Comparison of ENCODE assay signal across 1 cellular context in the genomic region with DNA sequence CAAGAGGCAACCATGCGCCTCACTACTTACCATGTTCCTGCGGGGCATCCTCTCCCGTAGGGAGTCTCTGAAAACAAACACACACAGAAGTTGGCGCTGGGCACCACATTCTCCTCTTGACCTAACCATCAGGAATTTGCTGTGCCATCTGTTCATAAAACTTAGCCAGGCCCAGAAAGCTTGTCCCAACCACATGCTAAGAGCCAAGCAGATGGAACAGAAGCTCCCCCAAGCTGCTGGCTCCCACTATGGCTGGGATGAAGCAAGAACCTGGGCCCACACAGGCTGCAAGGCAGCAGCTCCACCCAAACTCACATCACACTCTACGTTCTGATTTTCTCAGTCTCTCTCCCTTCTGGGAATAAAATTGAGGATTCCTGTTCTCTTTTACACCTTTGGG.
TF ChIP-seq lines count a peak whose summit lies in the region.

No MANE protein-coding gene starts in this region.

TF ChIP-seq in WTC11, 78 proteins besides CTCF, POLR2A, EP300 and RAD21 (continued from another document):
- TF ChIP-seq ATF2 (CRISPR knock-in tag; IDR thresholded peaks at IDR 0.05; ENCODE audit: borderline replicate concordance, low read depth) (no peak), PREB (CRISPR knock-in tag; IDR thresholded peaks at IDR 0.05; ENCODE audit: borderline replicate concordance) (no peak), ZNF317 (CRISPR knock-in tag; IDR thresholded peaks at IDR 0.05; ENCODE audit: borderline replicate concordance, low read depth) (no peak), MLX (CRISPR knock-in tag; IDR thresholded peaks at IDR 0.05) (no peak), HMGXB4 (CRISPR knock-in tag; IDR thresholded peaks at IDR 0.05) (no peak), ZNF416 (CRISPR knock-in tag; IDR thresholded peaks at IDR 0.05) (no peak), JAZF1 (CRISPR knock-in tag; IDR thresholded peaks at IDR 0.05) (no peak), AFF4 (CRISPR knock-in tag; IDR thresholded peaks at IDR 0.05; ENCODE audit: borderline replicate concordance) (no peak)
- TF ChIP-seq, protein P1, sequence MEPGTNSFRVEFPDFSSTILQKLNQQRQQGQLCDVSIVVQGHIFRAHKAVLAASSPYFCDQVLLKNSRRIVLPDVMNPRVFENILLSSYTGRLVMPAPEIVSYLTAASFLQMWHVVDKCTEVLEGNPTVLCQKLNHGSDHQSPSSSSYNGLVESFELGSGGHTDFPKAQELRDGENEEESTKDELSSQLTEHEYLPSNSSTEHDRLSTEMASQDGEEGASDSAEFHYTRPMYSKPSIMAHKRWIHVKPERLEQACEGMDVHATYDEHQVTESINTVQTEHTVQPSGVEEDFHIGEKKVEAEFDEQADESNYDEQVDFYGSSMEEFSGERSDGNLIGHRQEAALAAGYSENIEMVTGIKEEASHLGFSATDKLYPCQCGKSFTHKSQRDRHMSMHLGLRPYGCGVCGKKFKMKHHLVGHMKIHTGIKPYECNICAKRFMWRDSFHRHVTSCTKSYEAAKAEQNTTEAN (CRISPR knock-in tag; IDR thresholded peaks at IDR 0.05): no peak
